12 cellular contexts compared by ENCODE assay signal in the genomic region with DNA sequence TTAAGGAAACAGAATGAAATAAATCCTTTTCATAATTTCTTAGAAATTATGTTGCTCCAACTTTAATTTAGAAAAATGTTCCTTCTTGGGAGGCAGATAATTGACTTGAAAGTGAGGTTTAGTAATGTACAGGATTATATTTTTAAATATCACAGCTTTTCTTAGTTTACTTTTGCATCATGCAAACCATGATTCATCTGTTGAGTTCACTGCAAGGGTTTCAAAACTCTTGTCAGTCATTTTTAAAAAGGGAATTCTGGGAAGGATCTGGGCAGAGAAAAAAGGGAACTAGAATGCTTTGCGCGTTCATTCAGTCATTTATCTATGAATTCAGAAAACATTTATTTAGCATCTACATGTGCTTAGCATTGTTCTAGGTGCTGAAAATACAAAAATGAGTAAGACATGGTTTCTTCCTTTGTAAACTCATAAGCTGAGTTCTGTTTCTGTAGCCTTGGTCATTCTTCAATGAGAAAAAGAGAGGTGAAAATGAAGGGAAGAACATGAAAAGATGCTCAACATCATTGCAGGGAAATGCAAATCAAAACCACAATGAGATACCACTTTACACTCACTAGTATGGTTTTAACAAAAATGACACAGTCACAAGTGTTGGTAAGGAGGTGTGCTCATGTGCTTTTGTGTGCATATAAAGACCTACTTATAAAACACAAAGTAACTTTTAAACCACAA.
DNase-seq lines count a peak whose midpoint lies in the region; ATAC-seq and TF ChIP-seq lines count a peak whose summit lies in the region.
"Had no signal": no experiment of that assay in that cellular context is flagged by ENCODE, and none has a peak within 500 bp of the region (broad histone marks: within the 10 kb centered on the region; RNA-seq: fewer than 3 reads in every experiment).

No MANE protein-coding gene starts in this region.

- DNase-seq in fibroblast of gingiva (ENCODE audit: low read depth) (peak; percentile 14), D341Med (ENCODE audit: low spot score) (no peak), hepatic stellate cell (ENCODE audit: low spot score) (no peak), transverse colon (no peak), HFFc6 (no peak)
- DNase-seq: activated naive CD4-positive, alpha-beta T cell treated with anti-CD3 and anti-CD28 coated beads, Interleukin-2, amount 50 U/mL, for 16 hours; left ventricle myocardium inferior; NCI-H774; T1000 had no signal

- 64 to 100% methylated on average over 2 of the region's 2 CpGs for WGBS in transverse colon (ENCODE audit: low coverage in 1 of 2), 2 donors

- H3K36me3 ChIP-seq in transverse colon = no peaks in the 10 kb centered on the region
- H3K36me3 ChIP-seq: left ventricle myocardium inferior had no signal

- in situ Hi-C loops in transverse colon (cut with MboI; ENCODE audit: low pct_ligation_motif_present in 1 of 4, low pct_unique_long_range_greater_than_20kb in 1 of 4, low sequenced_read_pairs in 3 of 4) = no loop called here

- no peak overlapping the region for H3K27ac Mint-ChIP-seq in HFFc6

- intact Hi-C loops in transverse colon (cut with DNase I; ENCODE audit: low total_unique reads) = no loop called here

- H3K27ac ChIP-seq in transverse colon = no peak overlapping the region
- H3K27ac ChIP-seq: left ventricle myocardium inferior had no signal

- no peaks in the 10 kb centered on the region for H3K36me3 Mint-ChIP-seq in HFFc6 (ENCODE audit: low read depth)

- no peaks in the 10 kb centered on the region for H3K4me1 ChIP-seq in transverse colon

- H3K9me3 ChIP-seq in transverse colon = no peaks in the 10 kb centered on the region
- H3K9me3 ChIP-seq: left ventricle myocardium inferior had no signal

- no peak overlapping the region for H3K4me3 Mint-ChIP-seq in HFFc6

- no peaks in the 10 kb centered on the region for H3K9me3 Mint-ChIP-seq in HFFc6

- peak; percentile 78 for ATAC-seq in GM18909 (IDR thresholded peaks at IDR 0.05; ENCODE audit: poor library complexity, unreplicated experiment)
- peak; percentile 83 for ATAC-seq in GM21723 (IDR thresholded peaks at IDR 0.05; ENCODE audit: unreplicated experiment)
- peak; percentile 80 for ATAC-seq in HG03196 (IDR thresholded peaks at IDR 0.05; ENCODE audit: unreplicated experiment)

- no peak for TF ChIP-seq EP300 in transverse colon (IDR thresholded peaks at IDR 0.05; ENCODE audit: low read depth)

- no peak overlapping the region for H3K4me3 ChIP-seq in transverse colon
- H3K4me3 ChIP-seq: left ventricle myocardium inferior had no signal

- H3K27me3 Mint-ChIP-seq in HFFc6 (ENCODE audit: insufficient read depth) = no peaks in the 10 kb centered on the region

- H3K4me1 Mint-ChIP-seq in HFFc6 (ENCODE audit: low read depth) = peaks cover 59% of the 10 kb centered on the region

- TF ChIP-seq CTCF in transverse colon (IDR thresholded peaks at IDR 0.05) = no peak
- TF ChIP-seq CTCF in HFFc6 (IDR thresholded peaks at IDR 0.05) = no peak

- H3K27me3 ChIP-seq in transverse colon = no peaks in the 10 kb centered on the region

- TF ChIP-seq POLR2A in transverse colon (IDR thresholded peaks at IDR 0.05) = no peak
